Comparison of ENCODE assay signal across 14 cellular contexts in the genomic region with DNA sequence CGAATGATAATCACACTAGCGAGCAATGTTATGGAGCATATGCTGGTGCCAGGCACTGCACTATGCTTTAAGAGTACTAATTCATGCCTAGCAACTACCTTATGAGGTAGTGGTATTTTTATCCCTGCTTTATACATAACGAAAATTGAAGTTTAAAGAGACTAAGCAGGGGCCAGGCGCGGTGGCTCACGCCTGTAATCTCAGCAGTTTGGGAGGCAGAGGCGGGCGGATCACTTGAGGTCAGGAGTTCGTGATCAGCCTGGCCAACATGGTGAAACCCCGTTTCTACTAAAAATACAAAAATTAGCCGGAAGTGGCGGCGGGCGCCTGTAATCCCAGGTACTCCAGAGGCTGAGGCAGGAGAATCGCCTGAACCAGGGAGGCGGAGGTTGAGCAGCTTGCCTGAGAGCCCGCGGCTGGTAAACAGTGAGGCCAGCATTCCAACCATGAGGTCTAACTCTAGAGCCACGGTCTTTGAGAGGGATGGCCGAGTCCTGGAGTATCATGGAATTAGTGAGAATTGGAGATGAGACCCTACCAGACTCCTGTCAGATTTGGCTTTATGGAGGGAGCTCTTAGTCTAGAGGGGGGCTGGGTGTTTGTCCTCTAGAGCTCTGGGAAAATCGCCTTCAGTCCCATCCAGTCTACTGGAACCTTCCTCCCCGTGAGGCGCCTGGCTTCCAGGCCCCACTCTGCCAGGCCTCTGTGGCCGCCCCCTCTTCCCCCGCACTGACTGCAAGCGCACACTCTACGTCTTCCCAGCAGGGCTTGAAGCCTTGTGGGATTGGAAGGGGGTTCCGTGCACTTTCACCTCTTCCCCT. TPM values are rescaled to one million over a fixed set of nuclear protein-coding genes. Genes with fewer than 3 reads are reported as not detected.
DNase-seq lines count a peak whose midpoint lies in the region; ATAC-seq and TF ChIP-seq lines count a peak whose summit lies in the region.
"Had no signal": no experiment of that assay in that cellular context is flagged by ENCODE, and none has a peak within 500 bp of the region (broad histone marks: within the 10 kb centered on the region; RNA-seq: fewer than 3 reads in every experiment).

No MANE protein-coding gene starts in this region.

- no peaks in the 10 kb centered on the region for H3K36me3 Mint-ChIP-seq in CD4-positive, CD25-positive, alpha-beta regulatory T cell
- no peaks in the 10 kb centered on the region; a peak in 3 of 7 replicates for H3K36me3 Mint-ChIP-seq in H9 (ENCODE audit: insufficient read depth in 1 of 3, low read depth in 3 of 3)
- H3K36me3 Mint-ChIP-seq in activated T-helper 17 cell treated with anti-CD3 and anti-CD28 coated beads, Interleukin-2, amount 50 U/mL, for 72 hours (ENCODE audit: low read depth) = no peaks in the 10 kb centered on the region
- no peaks in the 10 kb centered on the region for H3K36me3 Mint-ChIP-seq in naive thymus-derived CD4-positive, alpha-beta T cell
- H3K36me3 Mint-ChIP-seq in activated CD4-positive, alpha-beta T cell treated with anti-CD3 and anti-CD28 coated beads for 36 hours (ENCODE audit: low read depth) = no peaks in the 10 kb centered on the region

- no peak overlapping the region for H3T11ph ChIP-seq in H9 (ENCODE audit: low read length)

- peaks cover 20% of the 10 kb centered on the region for H3K4me1 ChIP-seq in CD4-positive, CD25-positive, alpha-beta regulatory T cell (ENCODE audit: control insufficient read depth, insufficient read depth, low read length, poor library complexity, severe bottlenecking)
- H3K4me1 ChIP-seq in H9 (ENCODE audit: insufficient read depth, low read length) (no peaks in the 10 kb centered on the region), adrenal gland (replicated peaks in 1 of 2) (peaks cover 0 to 3% of the 10 kb centered on the region in 2 donors)
- H3K4me1 ChIP-seq in naive thymus-derived CD4-positive, alpha-beta T cell (ENCODE audit: control insufficient read depth in 2 of 2, insufficient read depth in 2 of 2, low read length in 2 of 2) = peaks cover 0 to 19% of the 10 kb centered on the region in 2 donors
- H3K4me1 ChIP-seq: BLaER1 had no signal

- no peak overlapping the region for H4K91ac ChIP-seq in H9 (ENCODE audit: insufficient read length, low read depth, low read length)

- no peak overlapping the region for H3K9ac ChIP-seq in H9 (ENCODE audit: extremely low read depth, insufficient read length, low read length)
- H3K9ac ChIP-seq: BLaER1 had no signal

- no peak overlapping the region for H3K4me2 ChIP-seq in H9 (ENCODE audit: insufficient read depth, insufficient read length, low read length)
- H3K4me2 ChIP-seq: BLaER1 had no signal

- no peak overlapping the region for H3K4me3 Mint-ChIP-seq in CD4-positive, CD25-positive, alpha-beta regulatory T cell
- H3K4me3 Mint-ChIP-seq in H9 = no peak overlapping the region
- H3K4me3 Mint-ChIP-seq in activated T-helper 17 cell treated with anti-CD3 and anti-CD28 coated beads, Interleukin-2, amount 50 U/mL, for 72 hours = no peak overlapping the region
- peak overlapping the region in 5 of 10 donors; percentile 9 to 53 (median 18) for H3K4me3 Mint-ChIP-seq in naive thymus-derived CD4-positive, alpha-beta T cell
- H3K4me3 Mint-ChIP-seq in activated CD4-positive, alpha-beta T cell treated with anti-CD3 and anti-CD28 coated beads for 36 hours = no peak overlapping the region

- no peak overlapping the region for H2AFZ ChIP-seq in H9 (ENCODE audit: low read length)

- CTCF ChIA-PET in naive thymus-derived CD4-positive, alpha-beta T cell (lab: Charles Lee) = interaction anchor here (0.5 to 5.6 kb wide), 21 partner anchors 12 to 1169 kb away, joined by 3 to 204 read pairs (median 4); a partner anchor contains a TSS
- CTCF ChIA-PET in activated CD4-positive, alpha-beta T cell treated with anti-CD3 and anti-CD28 coated beads for 36 hours (lab: Charles Lee) = interaction anchor here (0.5 to 7.8 kb wide), 62 partner anchors 9 to 461 kb away, joined by 3 to 298 read pairs (median 4); a partner anchor contains a TSS

- H4K5ac ChIP-seq in H9 (ENCODE audit: insufficient read length, low read depth, low read length) = no peak overlapping the region

- no peak overlapping the region for H3K56ac ChIP-seq in H9 (ENCODE audit: insufficient read length, low read depth, low read length)

- peaks cover 5 to 47% (median 12%) of the 10 kb centered on the region in 4 donors for H3K4me1 Mint-ChIP-seq in CD4-positive, CD25-positive, alpha-beta regulatory T cell
- H3K4me1 Mint-ChIP-seq in H9 = peaks cover 4 to 26% of the 10 kb centered on the region in 2 experiments
- H3K4me1 Mint-ChIP-seq in activated T-helper 17 cell treated with anti-CD3 and anti-CD28 coated beads, Interleukin-2, amount 50 U/mL, for 72 hours = peaks cover 5% of the 10 kb centered on the region
- peaks cover 10 to 36% (median 23%) of the 10 kb centered on the region in 7 donors for H3K4me1 Mint-ChIP-seq in naive thymus-derived CD4-positive, alpha-beta T cell
- H3K4me1 Mint-ChIP-seq in activated CD4-positive, alpha-beta T cell treated with anti-CD3 and anti-CD28 coated beads for 36 hours = peaks cover 19% of the 10 kb centered on the region

- no peaks in the 10 kb centered on the region for H3K9me3 Mint-ChIP-seq in CD4-positive, CD25-positive, alpha-beta regulatory T cell
- H3K9me3 Mint-ChIP-seq in H9 = peaks cover 4% of the 10 kb centered on the region in 2 experiments; a peak in 3 of 5 replicates
- H3K9me3 Mint-ChIP-seq in activated T-helper 17 cell treated with anti-CD3 and anti-CD28 coated beads, Interleukin-2, amount 50 U/mL, for 72 hours = no peaks in the 10 kb centered on the region
- H3K9me3 Mint-ChIP-seq in naive thymus-derived CD4-positive, alpha-beta T cell = no peaks in the 10 kb centered on the region
- H3K9me3 Mint-ChIP-seq in activated CD4-positive, alpha-beta T cell treated with anti-CD3 and anti-CD28 coated beads for 36 hours (ENCODE audit: low read depth) = no peaks in the 10 kb centered on the region

- no peaks in the 10 kb centered on the region for H3K9me3 ChIP-seq in CD4-positive, CD25-positive, alpha-beta regulatory T cell (ENCODE audit: control insufficient read depth in 2 of 2, low read length in 2 of 2)
- H3K9me3 ChIP-seq in H9 (ENCODE audit: control insufficient read depth, low read depth, low read length) (no peaks in the 10 kb centered on the region), adrenal gland (replicated peaks in 1 of 3) (no peaks in the 10 kb centered on the region)
- no peaks in the 10 kb centered on the region for H3K9me3 ChIP-seq in naive thymus-derived CD4-positive, alpha-beta T cell (ENCODE audit: control insufficient read depth in 2 of 3, low read length in 3 of 3)
- H3K9me3 ChIP-seq: BLaER1, thoracic aorta had no signal

- no peak overlapping the region for H2BK12ac ChIP-seq in H9 (ENCODE audit: insufficient read length, low read depth, low read length)

- intact Hi-C loops in naive thymus-derived CD4-positive, alpha-beta T cell (cut with micrococcal nuclease) = loop anchor here (1.0 to 5.0 kb wide), 8 partner anchors 21 to 485 kb away; no protein-coding TSS in a partner anchor
- intact Hi-C loops in activated CD4-positive, alpha-beta T cell treated with anti-CD3 and anti-CD28 coated beads for 36 hours (cut with DNase I, micrococcal nuclease) = loop anchor here (1.0 kb wide), 3 partner anchors 47 to 101 kb away; no protein-coding TSS in a partner anchor
- intact Hi-C loops in adrenal gland (cut with DNase I) = loop anchor here (2.0 kb wide), 1 partner anchor 46 kb away; no protein-coding TSS in a partner anchor

- POLR2A ChIA-PET in naive thymus-derived CD4-positive, alpha-beta T cell (lab: Charles Lee) = interaction anchor here (0.8 to 1.5 kb wide), 3 partner anchors 45 to 49 kb away, joined by 3 to 6 read pairs (median 4); no protein-coding TSS in a partner anchor
- POLR2A ChIA-PET in activated CD4-positive, alpha-beta T cell treated with anti-CD3 and anti-CD28 coated beads for 36 hours (lab: Charles Lee) = interaction anchor here (0.6 to 1.9 kb wide), 3 partner anchors 19 to 83 kb away, joined by 4 read pairs; no protein-coding TSS in a partner anchor

- no peak overlapping the region for H4K8ac ChIP-seq in H9 (replicated peaks; ENCODE audit: insufficient read length, low read depth, low read length)

- H2AK5ac ChIP-seq in H9 (ENCODE audit: insufficient read length, low read length) = no peak overlapping the region

- H3K27me3 Mint-ChIP-seq in CD4-positive, CD25-positive, alpha-beta regulatory T cell = peaks cover 94% of the 10 kb centered on the region
- peaks cover 100% of the 10 kb centered on the region for H3K27me3 Mint-ChIP-seq in H9 (ENCODE audit: low read depth)
- H3K27me3 Mint-ChIP-seq in activated T-helper 17 cell treated with anti-CD3 and anti-CD28 coated beads, Interleukin-2, amount 50 U/mL, for 72 hours = peaks cover 60% of the 10 kb centered on the region
- peaks cover 74 to 97% (median 83%) of the 10 kb centered on the region in 5 donors for H3K27me3 Mint-ChIP-seq in naive thymus-derived CD4-positive, alpha-beta T cell
- peaks cover 79% of the 10 kb centered on the region for H3K27me3 Mint-ChIP-seq in activated CD4-positive, alpha-beta T cell treated with anti-CD3 and anti-CD28 coated beads for 36 hours

- peaks cover 45% of the 10 kb centered on the region for H3K27me3 ChIP-seq in CD4-positive, CD25-positive, alpha-beta regulatory T cell (ENCODE audit: control insufficient read depth, insufficient read depth, low read length)
- H3K27me3 ChIP-seq in H9 (ENCODE audit: insufficient read depth, low read length) = peaks cover 99% of the 10 kb centered on the region
- H3K27me3 ChIP-seq in naive thymus-derived CD4-positive, alpha-beta T cell (ENCODE audit: control insufficient read depth in 2 of 2, insufficient read depth in 2 of 2, low read length in 2 of 2) = peaks cover 9 to 43% of the 10 kb centered on the region in 2 donors
- H3K27me3 ChIP-seq in adrenal gland = peaks cover 88% of the 10 kb centered on the region

- TF ChIP-seq POLR2A in adrenal gland (IDR thresholded peaks at IDR 0.05) = no peak

- H3K4ac ChIP-seq in H9 (ENCODE audit: low read depth, low read length) = no peak overlapping the region

- H2BK5ac ChIP-seq in H9 (ENCODE audit: insufficient read length, low read length) = no peak overlapping the region

- H4K20me1 ChIP-seq in H9 (ENCODE audit: control insufficient read depth, insufficient read depth, insufficient read length) = no peaks in the 10 kb centered on the region

- H3K23me2 ChIP-seq in H9 (ENCODE audit: insufficient read length, low read depth, low read length, poor library complexity, severe bottlenecking) = peaks cover 7% of the 10 kb centered on the region

- no peak overlapping the region for H2BK120ac ChIP-seq in H9 (ENCODE audit: low read depth, low read length, poor library complexity, severe bottlenecking)

- DNase-seq in CD4-positive, CD25-positive, alpha-beta regulatory T cell = no peak
- DNase-seq in H9 (no peak), amygdala (lab: John Stamatoyannopoulos, UW) (no peak), NCI-H2171 (lab: John Stamatoyannopoulos, UW) (no peak), adrenal gland (no peak)
- DNase-seq in naive thymus-derived CD4-positive, alpha-beta T cell = no peak
- DNase-seq in activated CD4-positive, alpha-beta T cell treated with anti-CD3 and anti-CD28 coated beads for 36 hours = no peak

- H3K79me1 ChIP-seq in H9 (ENCODE audit: insufficient read depth, low read depth, low read length, poor library complexity, severe bottlenecking) = no peaks in the 10 kb centered on the region

- no peaks in the 10 kb centered on the region for H3K79me2 ChIP-seq in H9 (ENCODE audit: insufficient read depth, low read length)

- H3K18ac ChIP-seq in H9 (ENCODE audit: insufficient read length, low read depth, low read length) = no peak overlapping the region

- peak overlapping the region; percentile 43 for H3K4me3 ChIP-seq in CD4-positive, CD25-positive, alpha-beta regulatory T cell (ENCODE audit: low read depth, low read length)
- H3K4me3 ChIP-seq in naive thymus-derived CD4-positive, alpha-beta T cell (ENCODE audit: low read length) = no peak overlapping the region
- no peak overlapping the region for H3K4me3 ChIP-seq in adrenal gland
- H3K4me3 ChIP-seq: BLaER1, thoracic aorta had no signal

- H3K14ac ChIP-seq in H9 (ENCODE audit: insufficient read depth, low read length) = no peak overlapping the region

- ATAC-seq in CD4-positive, CD25-positive, alpha-beta regulatory T cell (ENCODE audit: low read depth in 2 of 2) = no peak
- ATAC-seq in activated T-helper 17 cell treated with anti-CD3 and anti-CD28 coated beads, Interleukin-2, amount 50 U/mL, for 72 hours (replicated peaks) = peak; percentile 2
- peak; percentile 15 for ATAC-seq in naive thymus-derived CD4-positive, alpha-beta T cell
- no peak for ATAC-seq in activated CD4-positive, alpha-beta T cell treated with anti-CD3 and anti-CD28 coated beads for 36 hours

- no peak overlapping the region for H3K23ac ChIP-seq in H9 (ENCODE audit: insufficient read length, low read depth, low read length)

- no peak overlapping the region for H3K27ac ChIP-seq in CD4-positive, CD25-positive, alpha-beta regulatory T cell (ENCODE audit: insufficient read depth, low read length, poor library complexity, severe bottlenecking)
- H3K27ac ChIP-seq in H9 (ENCODE audit: insufficient read length, low read depth, low read length) (no peak overlapping the region), adrenal gland (no peak overlapping the region)
- H3K27ac ChIP-seq in naive thymus-derived CD4-positive, alpha-beta T cell (ENCODE audit: low read depth, low read length) = no peak overlapping the region
- H3K27ac ChIP-seq: BLaER1, thoracic aorta had no signal

- H2BK15ac ChIP-seq in H9 (ENCODE audit: low read depth, low read length) = no peak overlapping the region

- no peak overlapping the region for H3K27ac Mint-ChIP-seq in CD4-positive, CD25-positive, alpha-beta regulatory T cell
- H3K27ac Mint-ChIP-seq in H9 = no peak overlapping the region
- H3K27ac Mint-ChIP-seq in activated T-helper 17 cell treated with anti-CD3 and anti-CD28 coated beads, Interleukin-2, amount 50 U/mL, for 72 hours = no peak overlapping the region
- H3K27ac Mint-ChIP-seq in naive thymus-derived CD4-positive, alpha-beta T cell = no peak overlapping the region
- no peak overlapping the region for H3K27ac Mint-ChIP-seq in activated CD4-positive, alpha-beta T cell treated with anti-CD3 and anti-CD28 coated beads for 36 hours

- TF ChIP-seq CTCF in H9 (conservative IDR thresholded peaks at IDR 0.05) (peak; percentile 4; the same call in 1 of the 3 replicates), adrenal gland (IDR thresholded peaks at IDR 0.05) (peak in 2 of 6 experiments; percentile 10 to 11)

- H3K36me3 ChIP-seq in CD4-positive, CD25-positive, alpha-beta regulatory T cell (ENCODE audit: control insufficient read depth, insufficient read depth, low read length) = no peaks in the 10 kb centered on the region
- no peaks in the 10 kb centered on the region for H3K36me3 ChIP-seq in naive thymus-derived CD4-positive, alpha-beta T cell (ENCODE audit: control insufficient read depth in 2 of 3, insufficient read depth in 3 of 3, low read length in 3 of 3)
- H3K36me3 ChIP-seq in adrenal gland (replicated peaks in 1 of 2) = no peaks in the 10 kb centered on the region
- H3K36me3 ChIP-seq: BLaER1, thoracic aorta had no signal

- H2BK20ac ChIP-seq in H9 (ENCODE audit: low read depth, low read length, poor library complexity, severe bottlenecking) = no peak overlapping the region

- no CpG with 5 or more reads among the region's 28 CpGs for WGBS in H9 (ENCODE audit: extremely low coverage, insufficient read length, low lambda C conversion rate)
- WGBS in adrenal gland, 4 donors = 25 to 33% (median 29%) methylated on average over 22 to 28 of the region's 28 CpGs

RNA-seq across cellular contexts. Expression of a gene that starts 11.6 kb away (rescaled TPM):
- not detected for total RNA-seq in CD4-positive, CD25-positive, alpha-beta regulatory T cell
- not detected for polyA plus RNA-seq in CD4-positive, CD25-positive, alpha-beta regulatory T cell
- total RNA-seq in H9 (2021) (not detected in 2 replicates), adrenal gland (not detected)
- not detected for total RNA-seq in activated T-helper 17 cell treated with anti-CD3 and anti-CD28 coated beads, Interleukin-2, amount 50 U/mL, for 72 hours
- total RNA-seq in naive thymus-derived CD4-positive, alpha-beta T cell = not detected
- not detected for polyA plus RNA-seq in naive thymus-derived CD4-positive, alpha-beta T cell
- not detected for total RNA-seq in activated CD4-positive, alpha-beta T cell treated with anti-CD3 and anti-CD28 coated beads for 36 hours
- polyA plus RNA-seq in adrenal gland = not detected
- total RNA-seq: mononuclear cell; omental fat pad; sciatic nerve; T-helper 2 cell treated with Interferon-gamma antibody and Interleukin-4, amounts not matched to agents 100 ng/mL and 5 ng/mL, for 36 hours; thoracic aorta had no signal

Comparison
In these comparisons a context has a peak if more than half of its experiments do, and no peak if none do; other contexts are left out.
1. ATAC-seq: peak in activated T-helper 17 cell treated with anti-CD3 and anti-CD28 coated beads, Interleukin-2, amount 50 U/mL, for 72 hours (single experiment) and naive thymus-derived CD4-positive, alpha-beta T cell (single experiment); none in CD4-positive, CD25-positive, alpha-beta regulatory T cell (0 of 2) and activated CD4-positive, alpha-beta T cell treated with anti-CD3 and anti-CD28 coated beads for 36 hours (single experiment).